Comparison of ENCODE assay signal across 9 cellular contexts in genomic region chr9:126781717-126782388, GRCh38. TPM values are rescaled to one million over a fixed set of nuclear protein-coding genes. Genes with fewer than 3 reads are reported as not detected.
DNase-seq lines count a peak whose midpoint lies in the region; ATAC-seq, FAIRE-seq and TF ChIP-seq lines count a peak whose summit lies in the region.
"Had no signal": no experiment of that assay in that cellular context is flagged by ENCODE, and none has a peak within 500 bp of the region (broad histone marks: within the 10 kb centered on the region; RNA-seq: fewer than 3 reads in every experiment).

No MANE protein-coding gene starts in this region.

- ATAC-seq in pancreas = peak; percentile 91 to 98 (median 96)
- no peak for ATAC-seq in GM18505 (IDR thresholded peaks at IDR 0.05; ENCODE audit: unreplicated experiment)

- H3K27ac ChIP-seq in DOHH2 (ENCODE audit: low read depth, low read length) (no peak overlapping the region), pancreas (no peak overlapping the region), tibial artery (no peak overlapping the region)
- H3K27ac ChIP-seq: epithelial cell of prostate had no signal

- H3K27me3 ChIP-seq in DOHH2 (ENCODE audit: control insufficient read depth, low read length) (peaks cover 5% of the 10 kb centered on the region; the same call in 1 of the 2 replicates), Loucy (ENCODE audit: insufficient read depth, low read length, poor library complexity, severe bottlenecking) (no peaks in the 10 kb centered on the region), pancreas (no peaks in the 10 kb centered on the region), tibial artery (peaks cover 0 to 60% of the 10 kb centered on the region in 2 donors)

- WGBS in pancreas, 2 donors = 8 to 11% methylated on average over 17 to 20 of the region's 20 CpGs

- no peaks in the 10 kb centered on the region for H3K9me3 ChIP-seq in DOHH2 (ENCODE audit: control insufficient read depth, insufficient read depth, low read length)
- no peaks in the 10 kb centered on the region for H3K9me3 ChIP-seq in Loucy (ENCODE audit: insufficient read depth, low read depth, low read length)
- H3K9me3 ChIP-seq in pancreas = no peaks in the 10 kb centered on the region
- no peaks in the 10 kb centered on the region for H3K9me3 ChIP-seq in tibial artery

- H3K79me2 ChIP-seq in DOHH2 (ENCODE audit: control insufficient read depth, low read length) (no peaks in the 10 kb centered on the region), Loucy (ENCODE audit: insufficient read depth, low read length) (no peaks in the 10 kb centered on the region)

- intact Hi-C loops in pancreas (cut with DNase I) (loop anchor here in 2 of 3 donors (5.0 to 10.0 kb wide), 3 partner anchors 75 to 170 kb away; partner anchors contain the start of gene LMX1B (in 2 of the 2)), tibial artery (cut with DNase I; ENCODE audit: low total_unique reads) (loop anchor here (5.0 kb wide), 1 partner anchor 75 kb away; no protein-coding TSS in a partner anchor)

- H3K4me3 ChIP-seq in DOHH2 (ENCODE audit: low read length) = no peak overlapping the region
- H3K4me3 ChIP-seq in Loucy (ENCODE audit: low read length, poor library complexity, severe bottlenecking) = no peak overlapping the region
- H3K4me3 ChIP-seq in pancreas = no peak overlapping the region
- H3K4me3 ChIP-seq in tibial artery = no peak overlapping the region

- H3K4me2 ChIP-seq in DOHH2 (ENCODE audit: low read length) (no peak overlapping the region), Loucy (ENCODE audit: low read depth, low read length, poor library complexity, severe bottlenecking) (peak overlapping the region; percentile 46)

- H3K9me2 ChIP-seq in DOHH2 (replicated peaks; ENCODE audit: control insufficient read depth, low read length) (no peaks in the 10 kb centered on the region), Loucy (replicated peaks; ENCODE audit: low read depth, low read length) (no peaks in the 10 kb centered on the region)

- H4K20me1 ChIP-seq in DOHH2 (ENCODE audit: control insufficient read depth, insufficient read depth, low read depth, low read length) (no peaks in the 10 kb centered on the region), Loucy (ENCODE audit: insufficient read depth, low read length, poor library complexity, severe bottlenecking) (no peaks in the 10 kb centered on the region)

- H3K9ac ChIP-seq in Loucy (ENCODE audit: low read depth, low read length, poor library complexity, severe bottlenecking) = no peak overlapping the region

- TF ChIP-seq CTCF in DOHH2 (IDR thresholded peaks at IDR 0.05; ENCODE audit: low read depth, low read length, poor library complexity, severe bottlenecking) (peak; percentile 96), Loucy (conservative IDR thresholded peaks at IDR 0.05; ENCODE audit: low read length) (peak; percentile 96), pancreas (IDR thresholded peaks at IDR 0.05) (peak; percentile 88 to 95 (median 92)), tibial artery (IDR thresholded peaks at IDR 0.05) (peak; percentile 75 to 85)

- no peak for FAIRE-seq in frontal cortex (lab: Jason Lieb, UNC)
- no peak for FAIRE-seq in pancreas (lab: Jason Lieb, UNC)

- DNase-seq in SHP77 treated with DMSO at 0.1 percent for 48 hours (lab: John Stamatoyannopoulos, UW) (peak; percentile 48), frontal cortex (ENCODE audit: low spot score in 2 of 2) (peak; percentile 46 to 79), pancreas (peak; percentile 66 to 96 (median 88)), tibial artery (peak; percentile 74 to 77)
- peak; percentile 94 for DNase-seq in activated effector memory CD4-positive, alpha-beta T cell treated with anti-CD3 and anti-CD28 coated beads, Interleukin-2, amount 50 U/mL, for 16 hours

- TF ChIP-seq POLR2A in GM18505 (IDR thresholded peaks at IDR 0.05; ENCODE audit: borderline replicate concordance, extremely low read depth, insufficient read depth, insufficient read length) = no peak

- H3K4me1 ChIP-seq in DOHH2 (ENCODE audit: control insufficient read depth, low read length) = no peaks in the 10 kb centered on the region
- peaks cover 3% of the 10 kb centered on the region for H3K4me1 ChIP-seq in Loucy (ENCODE audit: insufficient read depth, low read length, poor library complexity, severe bottlenecking)
- no peaks in the 10 kb centered on the region for H3K4me1 ChIP-seq in pancreas
- peaks cover 0 to 8% (median 2%) of the 10 kb centered on the region in 4 donors for H3K4me1 ChIP-seq in tibial artery

- H3K36me3 ChIP-seq in DOHH2 (ENCODE audit: control insufficient read depth, low read length) = no peaks in the 10 kb centered on the region
- H3K36me3 ChIP-seq in Loucy (ENCODE audit: insufficient read depth, low read length) = no peaks in the 10 kb centered on the region
- no peaks in the 10 kb centered on the region for H3K36me3 ChIP-seq in pancreas
- H3K36me3 ChIP-seq in tibial artery = no peaks in the 10 kb centered on the region

- H3F3A ChIP-seq in DOHH2 (ENCODE audit: control insufficient read depth, insufficient read depth) (no peaks in the 10 kb centered on the region), Loucy (ENCODE audit: low read depth) (no peaks in the 10 kb centered on the region)

- peak overlapping the region; percentile 72 for H2AFZ ChIP-seq in Loucy (ENCODE audit: low read length)

RNA-seq across cellular contexts. Expression of gene ZBTB43, which starts 23.0 kb away (rescaled TPM):
- total RNA-seq in frontal cortex (19.6 TPM), pancreas (1 to 10 TPM; 4.6 to 8.5 (median 5.8) TPM)
- polyA plus RNA-seq in pancreas = 1 to 10 TPM; 2.2 to 3.1 TPM
